In genomic region chr12:14239935-14240872, GRCh38 we compare ENCODE assay signal across 9 cellular contexts.
DNase-seq lines count a peak whose midpoint lies in the region; ATAC-seq and TF ChIP-seq lines count a peak whose summit lies in the region.
"Had no signal": no experiment of that assay in that cellular context is flagged by ENCODE, and none has a peak within 500 bp of the region (broad histone marks: within the 10 kb centered on the region; RNA-seq: fewer than 3 reads in every experiment).

No MANE protein-coding gene starts in this region.

- peaks cover 3% of the 10 kb centered on the region for H3K9me3 Mint-ChIP-seq in activated T-helper 17 cell treated with anti-CD3 and anti-CD28 coated beads, Interleukin-2, amount 50 U/mL, for 72 hours
- H3K9me3 Mint-ChIP-seq in memory B cell, result peaks cover 4% of the 10 kb centered on the region

- intact Hi-C loops in testis (cut with DNase I; ENCODE audit: low total_unique reads), result no loop called here

- H3K4me1 ChIP-seq in testis (peaks cover 4% of the 10 kb centered on the region), gastroesophageal sphincter (peaks cover 0 to 4% (median 0%) of the 10 kb centered on the region in 3 donors)

- no peaks in the 10 kb centered on the region for H3K27me3 Mint-ChIP-seq in activated T-helper 17 cell treated with anti-CD3 and anti-CD28 coated beads, Interleukin-2, amount 50 U/mL, for 72 hours
- H3K27me3 Mint-ChIP-seq in memory B cell, result no peaks in the 10 kb centered on the region

- peak; percentile 36 for TF ChIP-seq RAD21 in Ishikawa (IDR thresholded peaks at IDR 0.05; ENCODE audit: low read depth)

- H3K4me3 Mint-ChIP-seq in activated T-helper 17 cell treated with anti-CD3 and anti-CD28 coated beads, Interleukin-2, amount 50 U/mL, for 72 hours, result peak overlapping the region; percentile 87
- peak overlapping the region; percentile 83 for H3K4me3 Mint-ChIP-seq in memory B cell

- POLR2A ChIA-PET in GM10248 (lab: Yijun Ruan, JAX), result no interaction called here

- peak overlapping the region in 1 of 2 donors; percentile 24 for H3K27ac ChIP-seq in testis
- H3K27ac ChIP-seq in gastroesophageal sphincter, result no peak overlapping the region

- H3K9me3 ChIP-seq in testis (no peaks in the 10 kb centered on the region), gastroesophageal sphincter (peaks cover 0 to 27% (median 0%) of the 10 kb centered on the region in 3 donors)

- TF ChIP-seq CTCF in GM10248 (IDR thresholded peaks at IDR 0.05; ENCODE audit: control extremely low read depth, extremely low read depth, low read depth, missing control alignments) (no peak), testis (IDR thresholded peaks at IDR 0.05) (no peak), gastroesophageal sphincter (IDR thresholded peaks at IDR 0.05) (no peak)

- peak; percentile 50 for DNase-seq in GM10248 (ENCODE audit: extremely low spot score)
- peak; percentile 46 to 53 for DNase-seq in memory B cell (ENCODE audit: low spot score in 2 of 2)
- DNase-seq in testis, result no peak
- DNase-seq in NCI-H1105 treated with DMSO at 0.1 percent for 48 hours (lab: John Stamatoyannopoulos, UW), result no peak

- peaks cover 20% of the 10 kb centered on the region for H3K4me1 Mint-ChIP-seq in activated T-helper 17 cell treated with anti-CD3 and anti-CD28 coated beads, Interleukin-2, amount 50 U/mL, for 72 hours
- peaks cover 29% of the 10 kb centered on the region for H3K4me1 Mint-ChIP-seq in memory B cell

- TF ChIP-seq EP300 in Ishikawa (IDR thresholded peaks at IDR 0.05; ENCODE audit: borderline replicate concordance), result peak; percentile 86
- TF ChIP-seq EP300 in gastroesophageal sphincter (IDR thresholded peaks at IDR 0.05), result no peak

- CTCF ChIA-PET in GM10248 (lab: Yijun Ruan, JAX), result interaction anchor here (0.6 to 3.1 kb wide), 11 partner anchors 9 to 373 kb away, joined by 3 to 17 read pairs (median 4); partner anchors contain the start of gene ATF7IP

- 42 to 59% methylated on average over 11 of the region's 11 CpGs for WGBS in testis, 2 donors
- 33 to 47% methylated on average over 6 to 8 of the region's 11 CpGs for WGBS in gastroesophageal sphincter (ENCODE audit: low coverage in 1 of 2), 2 donors

- ATAC-seq in GM21529 (IDR thresholded peaks at IDR 0.05; ENCODE audit: unreplicated experiment) (peak; percentile 42), memory B cell (ENCODE audit: low read depth) (peak; percentile 78), gastroesophageal sphincter (no peak)
- ATAC-seq in activated T-helper 17 cell treated with anti-CD3 and anti-CD28 coated beads, Interleukin-2, amount 50 U/mL, for 72 hours (replicated peaks), result peak; percentile 57

- no peaks in the 10 kb centered on the region for H3K27me3 ChIP-seq in testis
- no peaks in the 10 kb centered on the region for H3K27me3 ChIP-seq in gastroesophageal sphincter

- no peak overlapping the region for H3K4me3 ChIP-seq in testis
- peak overlapping the region in 1 of 2 donors; percentile 4 for H3K4me3 ChIP-seq in gastroesophageal sphincter
- H3K4me3 ChIP-seq: lung had no signal

- no peak for TF ChIP-seq POLR2A in testis (IDR thresholded peaks at IDR 0.05)
- no peak for TF ChIP-seq POLR2A in gastroesophageal sphincter (IDR thresholded peaks at IDR 0.05)

- H3K36me3 ChIP-seq in testis (ENCODE audit: low read depth, missing control alignments) (no peaks in the 10 kb centered on the region), gastroesophageal sphincter (no peaks in the 10 kb centered on the region)

- H3K36me3 Mint-ChIP-seq in activated T-helper 17 cell treated with anti-CD3 and anti-CD28 coated beads, Interleukin-2, amount 50 U/mL, for 72 hours (ENCODE audit: low read depth), result no peaks in the 10 kb centered on the region
- peaks cover 5% of the 10 kb centered on the region for H3K36me3 Mint-ChIP-seq in memory B cell

- H3K27ac Mint-ChIP-seq in activated T-helper 17 cell treated with anti-CD3 and anti-CD28 coated beads, Interleukin-2, amount 50 U/mL, for 72 hours, result peak overlapping the region; percentile 93
- peak overlapping the region; percentile 97 for H3K27ac Mint-ChIP-seq in memory B cell

TF ChIP-seq in Ishikawa, 13 proteins besides CTCF, POLR2A, EP300 and RAD21:
- TF ChIP-seq EGR1 (IDR thresholded peaks at IDR 0.05), result no peak
- TF ChIP-seq FOXM1 (IDR thresholded peaks at IDR 0.05; ENCODE audit: borderline replicate concordance, low read depth), result no peak; the same call in none of the 2 replicates
- TF ChIP-seq TAF1 (IDR thresholded peaks at IDR 0.05; ENCODE audit: low read depth), result peak; percentile 47; the same call in 1 of the 2 replicates
- peak; percentile 72 for TF ChIP-seq YY1 (IDR thresholded peaks at IDR 0.05; ENCODE audit: low read depth)
- peak; percentile 85 for TF ChIP-seq NFIC (IDR thresholded peaks at IDR 0.05)
- TF ChIP-seq TCF12 (IDR thresholded peaks at IDR 0.05; ENCODE audit: low read depth), result peak; percentile 90
- TF ChIP-seq ZBTB7A (IDR thresholded peaks at IDR 0.05; ENCODE audit: low read depth), result no peak
- TF ChIP-seq REST (IDR thresholded peaks at IDR 0.05; ENCODE audit: low read depth), result no peak
- peak; percentile 86 for TF ChIP-seq MAX (IDR thresholded peaks at IDR 0.05)
- peak; percentile 8; the same call in 1 of the 2 replicates for TF ChIP-seq CEBPB (IDR thresholded peaks at IDR 0.05)
- TF ChIP-seq CREB1 (IDR thresholded peaks at IDR 0.05; ENCODE audit: low read depth), result no peak
- TF ChIP-seq TEAD4 (IDR thresholded peaks at IDR 0.05), result peak; percentile 71
- peak; percentile 77 for TF ChIP-seq USF1 (IDR thresholded peaks at IDR 0.05)

Comparison
In these comparisons a context has a peak if more than half of its experiments do, and no peak if none do; other contexts are left out.
1. DNase-seq: peak in GM10248 (single experiment) and memory B cell (2 of 2); none in testis (single experiment) and NCI-H1105 treated with DMSO at 0.1 percent for 48 hours (single experiment).